15 cellular contexts compared by ENCODE assay signal in the genomic region with DNA sequence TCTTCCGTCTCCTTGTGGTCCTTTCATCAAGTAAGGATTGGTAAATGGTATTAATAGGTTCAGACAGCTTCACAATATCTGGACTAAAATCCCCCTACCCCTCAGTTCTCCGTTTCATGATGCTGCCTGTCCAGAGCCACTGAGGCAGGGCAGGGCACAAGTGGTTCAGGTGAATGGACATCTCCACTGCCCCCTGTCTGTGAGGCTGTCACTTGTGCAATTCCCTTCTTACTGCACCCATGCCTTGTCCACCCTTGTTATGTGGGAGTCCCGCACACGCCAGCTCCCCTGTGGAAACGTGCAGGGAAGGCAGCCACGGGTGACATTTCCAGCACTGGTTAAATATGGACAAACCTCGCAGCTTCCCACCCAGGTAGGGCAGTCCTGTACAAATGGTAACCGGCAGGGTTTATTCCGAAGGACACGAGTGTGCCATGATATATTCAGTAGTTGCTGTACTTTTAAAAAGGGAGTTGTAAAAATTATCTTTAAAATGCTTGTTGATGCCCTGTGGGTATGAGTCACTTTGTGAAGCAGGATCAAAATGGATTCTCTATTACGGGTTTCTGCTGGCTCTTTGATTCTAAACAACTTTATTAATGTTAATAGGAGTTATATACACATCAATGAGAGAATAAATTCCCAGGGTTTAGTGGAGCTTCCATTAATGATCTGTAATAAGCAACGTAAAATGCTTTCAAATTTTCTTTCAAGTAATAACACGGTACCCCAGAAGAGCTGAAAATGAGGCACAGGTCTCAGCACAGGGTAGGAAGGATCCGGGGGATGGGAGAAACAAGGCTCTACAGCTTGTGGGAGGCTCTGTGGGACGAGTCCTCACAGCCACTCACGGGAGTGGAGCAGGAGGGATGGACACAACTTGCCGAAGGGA.
DNase-seq lines count a peak whose midpoint lies in the region; ATAC-seq and TF ChIP-seq lines count a peak whose summit lies in the region.
"Had no signal": no experiment of that assay in that cellular context is flagged by ENCODE, and none has a peak within 500 bp of the region (broad histone marks: within the 10 kb centered on the region; RNA-seq: fewer than 3 reads in every experiment).

No MANE protein-coding gene starts in this region.

- H3K36me3 Mint-ChIP-seq in activated CD4-positive, alpha-beta T cell treated with anti-CD3 and anti-CD28 coated beads for 36 hours (ENCODE audit: low read depth): peaks cover 70% of the 10 kb centered on the region
- H3K36me3 Mint-ChIP-seq in endodermal cell (ENCODE audit: low read depth): no peaks in the 10 kb centered on the region

- H3K4me3 ChIP-seq in PC-3 (ENCODE audit: low read length): no peak overlapping the region
- no peak overlapping the region for H3K4me3 ChIP-seq in endodermal cell (ENCODE audit: low read length)
- H3K4me3 ChIP-seq in retinal pigment epithelial cell (ENCODE audit: low read length): no peak overlapping the region
- H3K4me3 ChIP-seq: ovary, thyroid gland had no signal

- no peaks in the 10 kb centered on the region for H3K36me3 ChIP-seq in PC-3 (ENCODE audit: low read depth, low read length)
- no peaks in the 10 kb centered on the region for H3K36me3 ChIP-seq in endodermal cell (ENCODE audit: control insufficient read depth, insufficient read depth, low read length)
- H3K36me3 ChIP-seq: ovary, thyroid gland had no signal

- no peaks in the 10 kb centered on the region for H3K9me3 Mint-ChIP-seq in activated CD4-positive, alpha-beta T cell treated with anti-CD3 and anti-CD28 coated beads for 36 hours (ENCODE audit: low read depth)
- no peaks in the 10 kb centered on the region for H3K9me3 Mint-ChIP-seq in endodermal cell

- no peaks in the 10 kb centered on the region for H3K9me2 ChIP-seq in PC-3 (replicated peaks; ENCODE audit: low read length)

- H3K4me1 Mint-ChIP-seq in activated CD4-positive, alpha-beta T cell treated with anti-CD3 and anti-CD28 coated beads for 36 hours: peaks cover 92% of the 10 kb centered on the region
- peaks cover 6% of the 10 kb centered on the region for H3K4me1 Mint-ChIP-seq in endodermal cell

- no peak overlapping the region for H3K4me2 ChIP-seq in PC-3 (ENCODE audit: low read length)

- no peak overlapping the region for H2AFZ ChIP-seq in PC-3 (ENCODE audit: low read length)

- no peaks in the 10 kb centered on the region for H3K79me2 ChIP-seq in PC-3 (ENCODE audit: low read length)

- POLR2A ChIA-PET in activated CD4-positive, alpha-beta T cell treated with anti-CD3 and anti-CD28 coated beads for 36 hours (lab: Charles Lee): interaction anchor here (0.7 kb wide), 1 partner anchor 29 kb away, joined by 3 read pairs; no protein-coding TSS in a partner anchor
- POLR2A ChIA-PET in PC-3 (lab: Charles Lee; ENCODE audit: unreplicated experiment) (no interaction called here), RWPE1 (lab: Yijun Ruan, JAX; ENCODE audit: low non-redundant PET) (no interaction called here)

- TF ChIP-seq CTCF in PC-3 (conservative IDR thresholded peaks at IDR 0.05; ENCODE audit: low read depth, low read length): 0 out of 2 replicates have a peak, but pooled peaks have one; percentile 23
- TF ChIP-seq CTCF in endodermal cell (conservative IDR thresholded peaks at IDR 0.05): peak; percentile 65
- peak; percentile 27 for TF ChIP-seq CTCF in retinal pigment epithelial cell (conservative IDR thresholded peaks at IDR 0.05; ENCODE audit: low read depth, low read length)
- no peak for TF ChIP-seq CTCF in RWPE1 (conservative IDR thresholded peaks at IDR 0.05; ENCODE audit: low read depth)

- H3K4me3 Mint-ChIP-seq in activated CD4-positive, alpha-beta T cell treated with anti-CD3 and anti-CD28 coated beads for 36 hours: no peak overlapping the region
- H3K4me3 Mint-ChIP-seq in endodermal cell: no peak overlapping the region

- H3K9me3 ChIP-seq in PC-3 (ENCODE audit: low read length) (no peaks in the 10 kb centered on the region), endodermal cell (ENCODE audit: control insufficient read depth, low read length) (no peaks in the 10 kb centered on the region)
- H3K9me3 ChIP-seq: ovary, thyroid gland had no signal

- no peak for ATAC-seq in activated CD4-positive, alpha-beta T cell treated with anti-CD3 and anti-CD28 coated beads for 36 hours
- ATAC-seq in PC-3 (no peak), HG03045 (IDR thresholded peaks at IDR 0.05; ENCODE audit: unreplicated experiment) (no peak), GM21825 (IDR thresholded peaks at IDR 0.05; ENCODE audit: unreplicated experiment) (no peak)
- ATAC-seq: esophagus mucosa had no signal

- CTCF ChIA-PET in activated CD4-positive, alpha-beta T cell treated with anti-CD3 and anti-CD28 coated beads for 36 hours (lab: Charles Lee): interaction anchor here (0.5 to 1.8 kb wide), 5 partner anchors 11 to 122 kb away, joined by 3 to 4 read pairs (median 3); no protein-coding TSS in a partner anchor
- CTCF ChIA-PET in PC-3 (lab: Charles Lee) (no interaction called here), RWPE1 (lab: Yijun Ruan, JAX) (no interaction called here)

- no peak for DNase-seq in activated CD4-positive, alpha-beta T cell treated with anti-CD3 and anti-CD28 coated beads for 36 hours
- no peak for DNase-seq in activated CD4-positive, alpha-beta T cell treated with anti-CD3 and anti-CD28 coated beads, Interleukin-2, amount 50 U/mL, for 4 hours
- DNase-seq in PC-3 (no peak), endodermal cell (no peak), retinal pigment epithelial cell (ENCODE audit: low read depth) (no peak), RWPE1 (ENCODE audit: low spot score) (no peak)
- DNase-seq: activated CD4-positive, CD25-positive, alpha-beta regulatory T cell treated with anti-CD3 and anti-CD28 coated beads, Interleukin-2, amount 50 U/mL, for 72 hours; amygdala; left cardiac atrium; Right ventricle myocardium superior; thyroid gland had no signal

- no peaks in the 10 kb centered on the region for H3F3A ChIP-seq in PC-3 (ENCODE audit: low read length, unreplicated experiment)

- no peak overlapping the region for H3K9ac ChIP-seq in PC-3 (ENCODE audit: low read length)
- no peak overlapping the region for H3K9ac ChIP-seq in endodermal cell (ENCODE audit: extremely low read depth, low read length, poor library complexity, severe bottlenecking)

- H3K27me3 Mint-ChIP-seq in activated CD4-positive, alpha-beta T cell treated with anti-CD3 and anti-CD28 coated beads for 36 hours: no peaks in the 10 kb centered on the region
- H3K27me3 Mint-ChIP-seq in endodermal cell (ENCODE audit: insufficient read depth): no peaks in the 10 kb centered on the region

- no peak overlapping the region for H3K27ac ChIP-seq in PC-3 (ENCODE audit: low read length)
- H3K27ac ChIP-seq in endodermal cell (ENCODE audit: low read depth, low read length): no peak overlapping the region
- H3K27ac ChIP-seq in RWPE1: no peak overlapping the region

- peaks cover 51% of the 10 kb centered on the region for H3K4me1 ChIP-seq in PC-3 (ENCODE audit: insufficient read depth, low read length)
- peaks cover 2% of the 10 kb centered on the region for H3K4me1 ChIP-seq in endodermal cell (ENCODE audit: control insufficient read depth, insufficient read depth, low read length)

- H3K27ac Mint-ChIP-seq in activated CD4-positive, alpha-beta T cell treated with anti-CD3 and anti-CD28 coated beads for 36 hours: peak overlapping the region; percentile 69
- no peak overlapping the region for H3K27ac Mint-ChIP-seq in endodermal cell

- H3K27me3 ChIP-seq in PC-3 (ENCODE audit: low read length): no peaks in the 10 kb centered on the region
- no peaks in the 10 kb centered on the region for H3K27me3 ChIP-seq in endodermal cell (ENCODE audit: control insufficient read depth, insufficient read depth, low read length, poor library complexity, severe bottlenecking)
- H3K27me3 ChIP-seq: ovary, thyroid gland had no signal

- WGBS in endodermal cell (ENCODE audit: insufficient coverage in 1 of 2, insufficient read length in 1 of 2), 2 experiments: 82 to 84% methylated on average over 12 to 15 of the region's 17 CpGs

- intact Hi-C loops in activated CD4-positive, alpha-beta T cell treated with anti-CD3 and anti-CD28 coated beads for 36 hours (cut with DNase I, micrococcal nuclease): no loop called here
- intact Hi-C loops in PC-3 (cut with micrococcal nuclease): no loop called here

- no TSS peak for BruUV-seq in PC-3 (replicated peaks; lab: Mats Ljungman, UMichigan)

- H4K20me1 ChIP-seq in PC-3 (ENCODE audit: low read length): no peaks in the 10 kb centered on the region
